ENCODE assay signal across 1 cellular context in the genomic region with DNA sequence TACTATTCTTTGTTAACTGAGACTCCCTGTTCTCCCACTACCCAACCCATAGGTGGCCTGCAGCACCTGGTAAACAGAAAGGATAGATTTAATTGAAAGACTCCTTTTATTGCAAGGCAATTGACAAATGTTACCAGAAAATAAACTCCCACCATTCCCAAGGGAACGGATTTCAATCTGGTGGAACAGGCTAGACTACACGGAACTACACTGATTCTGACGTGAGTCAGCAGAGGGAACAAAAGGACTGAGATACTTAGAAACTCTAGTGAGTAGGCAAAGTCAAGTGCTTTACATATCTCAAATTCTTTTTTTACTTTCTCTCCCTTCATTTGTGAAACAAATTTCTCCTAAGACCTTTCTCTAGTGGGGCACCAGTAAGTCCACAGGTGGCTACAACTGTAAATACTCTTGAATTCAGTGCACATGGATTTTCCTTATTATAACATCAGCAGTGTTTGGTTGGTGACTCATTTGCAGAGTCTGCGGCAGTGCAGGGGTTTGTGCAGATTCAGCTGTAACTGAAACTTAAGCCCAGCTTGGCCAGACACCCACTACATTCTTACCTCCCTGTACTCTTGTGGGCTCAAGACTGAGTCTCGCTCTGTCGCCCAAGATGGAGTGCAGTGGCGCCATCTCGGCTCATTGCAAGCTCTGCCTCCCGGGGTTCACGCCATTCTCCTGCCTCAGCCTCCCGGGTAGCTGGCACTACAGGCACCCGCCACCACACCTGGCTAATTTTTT.
TF ChIP-seq lines count a peak whose summit lies in the region.

No MANE protein-coding gene starts in this region.

TF ChIP-seq in H1, 55 proteins besides CTCF, POLR2A, EP300 and RAD21:
- TF ChIP-seq GTF2F1 (IDR thresholded peaks at IDR 0.05; ENCODE audit: borderline replicate concordance, low read depth, low read length) (no peak), SIX5 (IDR thresholded peaks at IDR 0.05; ENCODE audit: low read depth, low read length) (no peak), PHF8 (conservative IDR thresholded peaks at IDR 0.05; ENCODE audit: low read depth, low read length) (no peak), ASH2L (IDR thresholded peaks at IDR 0.05; ENCODE audit: low read length) (no peak), CEBPB (IDR thresholded peaks at IDR 0.05; ENCODE audit: low read depth, low read length) (no peak), BACH1 (IDR thresholded peaks at IDR 0.05; ENCODE audit: low read length) (no peak), RNF2 (IDR thresholded peaks at IDR 0.05; ENCODE audit: borderline replicate concordance, low read depth, low read length, missing control alignments, poor library complexity, severe bottlenecking) (no peak), EGR1 (IDR thresholded peaks at IDR 0.05; ENCODE audit: borderline replicate concordance, low read depth, low read length) (no peak), JUN (IDR thresholded peaks at IDR 0.05; ENCODE audit: low read depth, low read length) (no peak)
- TF ChIP-seq, protein P1, sequence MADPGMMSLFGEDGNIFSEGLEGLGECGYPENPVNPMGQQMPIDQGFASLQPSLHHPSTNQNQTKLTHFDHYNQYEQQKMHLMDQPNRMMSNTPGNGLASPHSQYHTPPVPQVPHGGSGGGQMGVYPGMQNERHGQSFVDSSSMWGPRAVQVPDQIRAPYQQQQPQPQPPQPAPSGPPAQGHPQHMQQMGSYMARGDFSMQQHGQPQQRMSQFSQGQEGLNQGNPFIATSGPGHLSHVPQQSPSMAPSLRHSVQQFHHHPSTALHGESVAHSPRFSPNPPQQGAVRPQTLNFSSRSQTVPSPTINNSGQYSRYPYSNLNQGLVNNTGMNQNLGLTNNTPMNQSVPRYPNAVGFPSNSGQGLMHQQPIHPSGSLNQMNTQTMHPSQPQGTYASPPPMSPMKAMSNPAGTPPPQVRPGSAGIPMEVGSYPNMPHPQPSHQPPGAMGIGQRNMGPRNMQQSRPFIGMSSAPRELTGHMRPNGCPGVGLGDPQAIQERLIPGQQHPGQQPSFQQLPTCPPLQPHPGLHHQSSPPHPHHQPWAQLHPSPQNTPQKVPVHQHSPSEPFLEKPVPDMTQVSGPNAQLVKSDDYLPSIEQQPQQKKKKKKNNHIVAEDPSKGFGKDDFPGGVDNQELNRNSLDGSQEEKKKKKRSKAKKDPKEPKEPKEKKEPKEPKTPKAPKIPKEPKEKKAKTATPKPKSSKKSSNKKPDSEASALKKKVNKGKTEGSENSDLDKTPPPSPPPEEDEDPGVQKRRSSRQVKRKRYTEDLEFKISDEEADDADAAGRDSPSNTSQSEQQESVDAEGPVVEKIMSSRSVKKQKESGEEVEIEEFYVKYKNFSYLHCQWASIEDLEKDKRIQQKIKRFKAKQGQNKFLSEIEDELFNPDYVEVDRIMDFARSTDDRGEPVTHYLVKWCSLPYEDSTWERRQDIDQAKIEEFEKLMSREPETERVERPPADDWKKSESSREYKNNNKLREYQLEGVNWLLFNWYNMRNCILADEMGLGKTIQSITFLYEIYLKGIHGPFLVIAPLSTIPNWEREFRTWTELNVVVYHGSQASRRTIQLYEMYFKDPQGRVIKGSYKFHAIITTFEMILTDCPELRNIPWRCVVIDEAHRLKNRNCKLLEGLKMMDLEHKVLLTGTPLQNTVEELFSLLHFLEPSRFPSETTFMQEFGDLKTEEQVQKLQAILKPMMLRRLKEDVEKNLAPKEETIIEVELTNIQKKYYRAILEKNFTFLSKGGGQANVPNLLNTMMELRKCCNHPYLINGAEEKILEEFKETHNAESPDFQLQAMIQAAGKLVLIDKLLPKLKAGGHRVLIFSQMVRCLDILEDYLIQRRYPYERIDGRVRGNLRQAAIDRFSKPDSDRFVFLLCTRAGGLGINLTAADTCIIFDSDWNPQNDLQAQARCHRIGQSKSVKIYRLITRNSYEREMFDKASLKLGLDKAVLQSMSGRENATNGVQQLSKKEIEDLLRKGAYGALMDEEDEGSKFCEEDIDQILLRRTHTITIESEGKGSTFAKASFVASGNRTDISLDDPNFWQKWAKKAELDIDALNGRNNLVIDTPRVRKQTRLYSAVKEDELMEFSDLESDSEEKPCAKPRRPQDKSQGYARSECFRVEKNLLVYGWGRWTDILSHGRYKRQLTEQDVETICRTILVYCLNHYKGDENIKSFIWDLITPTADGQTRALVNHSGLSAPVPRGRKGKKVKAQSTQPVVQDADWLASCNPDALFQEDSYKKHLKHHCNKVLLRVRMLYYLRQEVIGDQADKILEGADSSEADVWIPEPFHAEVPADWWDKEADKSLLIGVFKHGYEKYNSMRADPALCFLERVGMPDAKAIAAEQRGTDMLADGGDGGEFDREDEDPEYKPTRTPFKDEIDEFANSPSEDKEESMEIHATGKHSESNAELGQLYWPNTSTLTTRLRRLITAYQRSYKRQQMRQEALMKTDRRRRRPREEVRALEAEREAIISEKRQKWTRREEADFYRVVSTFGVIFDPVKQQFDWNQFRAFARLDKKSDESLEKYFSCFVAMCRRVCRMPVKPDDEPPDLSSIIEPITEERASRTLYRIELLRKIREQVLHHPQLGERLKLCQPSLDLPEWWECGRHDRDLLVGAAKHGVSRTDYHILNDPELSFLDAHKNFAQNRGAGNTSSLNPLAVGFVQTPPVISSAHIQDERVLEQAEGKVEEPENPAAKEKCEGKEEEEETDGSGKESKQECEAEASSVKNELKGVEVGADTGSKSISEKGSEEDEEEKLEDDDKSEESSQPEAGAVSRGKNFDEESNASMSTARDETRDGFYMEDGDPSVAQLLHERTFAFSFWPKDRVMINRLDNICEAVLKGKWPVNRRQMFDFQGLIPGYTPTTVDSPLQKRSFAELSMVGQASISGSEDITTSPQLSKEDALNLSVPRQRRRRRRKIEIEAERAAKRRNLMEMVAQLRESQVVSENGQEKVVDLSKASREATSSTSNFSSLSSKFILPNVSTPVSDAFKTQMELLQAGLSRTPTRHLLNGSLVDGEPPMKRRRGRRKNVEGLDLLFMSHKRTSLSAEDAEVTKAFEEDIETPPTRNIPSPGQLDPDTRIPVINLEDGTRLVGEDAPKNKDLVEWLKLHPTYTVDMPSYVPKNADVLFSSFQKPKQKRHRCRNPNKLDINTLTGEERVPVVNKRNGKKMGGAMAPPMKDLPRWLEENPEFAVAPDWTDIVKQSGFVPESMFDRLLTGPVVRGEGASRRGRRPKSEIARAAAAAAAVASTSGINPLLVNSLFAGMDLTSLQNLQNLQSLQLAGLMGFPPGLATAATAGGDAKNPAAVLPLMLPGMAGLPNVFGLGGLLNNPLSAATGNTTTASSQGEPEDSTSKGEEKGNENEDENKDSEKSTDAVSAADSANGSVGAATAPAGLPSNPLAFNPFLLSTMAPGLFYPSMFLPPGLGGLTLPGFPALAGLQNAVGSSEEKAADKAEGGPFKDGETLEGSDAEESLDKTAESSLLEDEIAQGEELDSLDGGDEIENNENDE (IDR thresholded peaks at IDR 0.05; ENCODE audit: insufficient replicate concordance, low read length), result no peak
- TF ChIP-seq, protein P2, sequence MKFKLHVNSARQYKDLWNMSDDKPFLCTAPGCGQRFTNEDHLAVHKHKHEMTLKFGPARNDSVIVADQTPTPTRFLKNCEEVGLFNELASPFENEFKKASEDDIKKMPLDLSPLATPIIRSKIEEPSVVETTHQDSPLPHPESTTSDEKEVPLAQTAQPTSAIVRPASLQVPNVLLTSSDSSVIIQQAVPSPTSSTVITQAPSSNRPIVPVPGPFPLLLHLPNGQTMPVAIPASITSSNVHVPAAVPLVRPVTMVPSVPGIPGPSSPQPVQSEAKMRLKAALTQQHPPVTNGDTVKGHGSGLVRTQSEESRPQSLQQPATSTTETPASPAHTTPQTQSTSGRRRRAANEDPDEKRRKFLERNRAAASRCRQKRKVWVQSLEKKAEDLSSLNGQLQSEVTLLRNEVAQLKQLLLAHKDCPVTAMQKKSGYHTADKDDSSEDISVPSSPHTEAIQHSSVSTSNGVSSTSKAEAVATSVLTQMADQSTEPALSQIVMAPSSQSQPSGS (IDR thresholded peaks at IDR 0.05; ENCODE audit: low read length), result no peak
